13 cellular contexts compared by ENCODE assay signal in genomic region chr1:199029401-199029800, GRCh38.
DNase-seq lines count a peak whose midpoint lies in the region; ATAC-seq and TF ChIP-seq lines count a peak whose summit lies in the region.
"Had no signal": no experiment of that assay in that cellular context is flagged by ENCODE, and none has a peak within 500 bp of the region (broad histone marks: within the 10 kb centered on the region; RNA-seq: fewer than 3 reads in every experiment).

No MANE protein-coding gene starts in this region.

- no peak overlapping the region for H2AFZ ChIP-seq in PC-3 (ENCODE audit: low read length)

- no peaks in the 10 kb centered on the region for H3K27me3 ChIP-seq in PC-3 (ENCODE audit: low read length)
- no peaks in the 10 kb centered on the region for H3K27me3 ChIP-seq in thymus (ENCODE audit: control insufficient read depth, insufficient read depth)
- H3K27me3 ChIP-seq: ascending aorta had no signal

- H3K4me3 ChIP-seq in PC-3 (ENCODE audit: low read length), result no peak overlapping the region
- H3K4me3 ChIP-seq in thymus (ENCODE audit: low read length), result no peak overlapping the region
- H3K4me3 ChIP-seq: ascending aorta had no signal

- H3K9me3 Mint-ChIP-seq in natural killer cell treated with Interleukin-12 subunit alpha and Interleukin-12 subunit beta and Interleukin-15 and Interleukin-18, amount 100 ng/mL, for 72 hours, result peaks cover 18% of the 10 kb centered on the region
- H3K9me3 Mint-ChIP-seq in natural killer cell, result no peaks in the 10 kb centered on the region
- H3K9me3 Mint-ChIP-seq in chondrocyte (ENCODE audit: low read depth), result peaks cover 7% of the 10 kb centered on the region
- no peaks in the 10 kb centered on the region for H3K9me3 Mint-ChIP-seq in endothelial cell (ENCODE audit: unreplicated experiment)
- H3K9me3 Mint-ChIP-seq: activated T-cell treated with anti-CD3 and anti-CD28 coated beads, Interleukin-2, amount 50 U/mL, for 24 hours had no signal

- POLR2A ChIA-PET in PC-3 (lab: Charles Lee; ENCODE audit: unreplicated experiment), result no interaction called here

- H3K27ac ChIP-seq in PC-3 (ENCODE audit: low read length), result no peak overlapping the region
- peak overlapping the region; percentile 6 for H3K27ac ChIP-seq in thymus (ENCODE audit: low read depth)
- H3K27ac ChIP-seq: ascending aorta had no signal

- 40% methylated on average over 2 of the region's 2 CpGs for WGBS in thymus

- no peak overlapping the region for H3K9ac ChIP-seq in PC-3 (ENCODE audit: low read length)

- BruUV-seq in PC-3 (replicated peaks; lab: Mats Ljungman, UMichigan), result no TSS peak

- H4K20me1 ChIP-seq in PC-3 (ENCODE audit: low read length), result no peaks in the 10 kb centered on the region

- no peak overlapping the region for H3K4me2 ChIP-seq in PC-3 (ENCODE audit: low read length)

- peaks cover 39 to 50% of the 10 kb centered on the region in 2 donors for H3K4me1 Mint-ChIP-seq in natural killer cell treated with Interleukin-12 subunit alpha and Interleukin-12 subunit beta and Interleukin-15 and Interleukin-18, amount 100 ng/mL, for 72 hours (ENCODE audit: low read depth in 2 of 2)
- peaks cover 35 to 37% of the 10 kb centered on the region in 2 donors for H3K4me1 Mint-ChIP-seq in natural killer cell
- H3K4me1 Mint-ChIP-seq in chondrocyte (ENCODE audit: low read depth), result peaks cover 43% of the 10 kb centered on the region
- H3K4me1 Mint-ChIP-seq in endothelial cell (ENCODE audit: unreplicated experiment), result no peaks in the 10 kb centered on the region

- H3K9me2 ChIP-seq in PC-3 (replicated peaks; ENCODE audit: low read length), result no peaks in the 10 kb centered on the region

- H3K4me3 Mint-ChIP-seq in natural killer cell treated with Interleukin-12 subunit alpha and Interleukin-12 subunit beta and Interleukin-15 and Interleukin-18, amount 100 ng/mL, for 72 hours, result peak overlapping the region; percentile 40
- no peak overlapping the region for H3K4me3 Mint-ChIP-seq in natural killer cell
- H3K4me3 Mint-ChIP-seq in chondrocyte (ENCODE audit: unreplicated experiment), result no peak overlapping the region
- H3K4me3 Mint-ChIP-seq in endothelial cell (ENCODE audit: unreplicated experiment), result no peak overlapping the region
- H3K4me3 Mint-ChIP-seq: activated CD4-positive, alpha-beta T cell treated with anti-CD3 and anti-CD28 coated beads for 36 hours; activated T-cell treated with anti-CD3 and anti-CD28 coated beads, Interleukin-2, amount 50 U/mL, for 24 hours had no signal

- H3K9me3 ChIP-seq in PC-3 (ENCODE audit: low read length) (no peaks in the 10 kb centered on the region), thymus (ENCODE audit: control insufficient read depth) (no peaks in the 10 kb centered on the region)
- H3K9me3 ChIP-seq: ascending aorta had no signal

- no peaks in the 10 kb centered on the region for H3K36me3 ChIP-seq in PC-3 (ENCODE audit: low read depth, low read length)
- H3K36me3 ChIP-seq in thymus (ENCODE audit: control insufficient read depth, insufficient read depth), result no peaks in the 10 kb centered on the region
- H3K36me3 ChIP-seq: ascending aorta had no signal

- ATAC-seq in natural killer cell treated with Interleukin-12 subunit alpha and Interleukin-12 subunit beta and Interleukin-15 and Interleukin-18, amount 100 ng/mL, for 72 hours, result peak; percentile 13 to 22
- ATAC-seq in natural killer cell (no peak), PC-3 (no peak), HG02870 (IDR thresholded peaks at IDR 0.05; ENCODE audit: unreplicated experiment) (no peak)

- H3K27ac Mint-ChIP-seq in natural killer cell treated with Interleukin-12 subunit alpha and Interleukin-12 subunit beta and Interleukin-15 and Interleukin-18, amount 100 ng/mL, for 72 hours, result peak overlapping the region; percentile 61 to 96
- H3K27ac Mint-ChIP-seq in natural killer cell (peak overlapping the region in 1 of 2 donors; percentile 1), chondrocyte (ENCODE audit: unreplicated experiment) (peak overlapping the region; percentile 47), endothelial cell (ENCODE audit: unreplicated experiment) (no peak overlapping the region)
- H3K27ac Mint-ChIP-seq: activated CD4-positive, alpha-beta T cell treated with anti-CD3 and anti-CD28 coated beads for 36 hours; activated T-cell treated with anti-CD3 and anti-CD28 coated beads, Interleukin-2, amount 50 U/mL, for 24 hours had no signal

- H3K4me1 ChIP-seq in PC-3 (ENCODE audit: insufficient read depth, low read length) (no peaks in the 10 kb centered on the region; the same call in 1 of the 2 replicates), thymus (ENCODE audit: control insufficient read depth, insufficient read depth, low read length) (peaks cover 16% of the 10 kb centered on the region)
- H3K4me1 ChIP-seq: ascending aorta had no signal

- H3K36me3 Mint-ChIP-seq in natural killer cell treated with Interleukin-12 subunit alpha and Interleukin-12 subunit beta and Interleukin-15 and Interleukin-18, amount 100 ng/mL, for 72 hours, result peaks cover 49% of the 10 kb centered on the region
- H3K36me3 Mint-ChIP-seq in natural killer cell, result no peaks in the 10 kb centered on the region
- peaks cover 1% of the 10 kb centered on the region for H3K36me3 Mint-ChIP-seq in chondrocyte (ENCODE audit: low read depth)
- no peaks in the 10 kb centered on the region for H3K36me3 Mint-ChIP-seq in endothelial cell (ENCODE audit: low read depth, unreplicated experiment)

- no peaks in the 10 kb centered on the region for H3K79me2 ChIP-seq in PC-3 (ENCODE audit: low read length)

- H3F3A ChIP-seq in PC-3 (ENCODE audit: low read length, unreplicated experiment), result no peaks in the 10 kb centered on the region

- CTCF ChIA-PET in PC-3 (lab: Charles Lee), result no interaction called here

- intact Hi-C loops in natural killer cell (cut with micrococcal nuclease), result no loop called here
- intact Hi-C loops in PC-3 (cut with micrococcal nuclease), result no loop called here

- no peak for TF ChIP-seq CTCF in natural killer cell (IDR thresholded peaks at IDR 0.05)
- TF ChIP-seq CTCF in PC-3 (conservative IDR thresholded peaks at IDR 0.05; ENCODE audit: low read depth, low read length), result no peak
- no peak for TF ChIP-seq CTCF in chondrocyte (IDR thresholded peaks at IDR 0.05)
- no peak for TF ChIP-seq CTCF in endothelial cell (IDR thresholded peaks at IDR 0.05; ENCODE audit: unreplicated experiment)

- DNase-seq in natural killer cell treated with Interleukin-12 subunit alpha and Interleukin-12 subunit beta and Interleukin-15 and Interleukin-18, amount 100 ng/mL, for 72 hours (ENCODE audit: low spot score), result no peak
- DNase-seq in natural killer cell, result no peak
- DNase-seq in PC-3, result peak; percentile 44
- DNase-seq in chondrocyte (ENCODE audit: low spot score), result no peak
- DNase-seq in endothelial cell (ENCODE audit: low spot score), result no peak
- no peak for DNase-seq in GDM1 (lab: John Stamatoyannopoulos, UW)
- DNase-seq: activated CD4-positive, alpha-beta T cell treated with anti-CD3 and anti-CD28 coated beads for 36 hours; activated T-cell treated with anti-CD3 and anti-CD28 coated beads, Interleukin-2, amount 50 U/mL, for 24 hours; NCI-H187; small intestine had no signal

- no peaks in the 10 kb centered on the region for H3K27me3 Mint-ChIP-seq in natural killer cell treated with Interleukin-12 subunit alpha and Interleukin-12 subunit beta and Interleukin-15 and Interleukin-18, amount 100 ng/mL, for 72 hours
- H3K27me3 Mint-ChIP-seq in natural killer cell (ENCODE audit: low read depth in 2 of 2), result peaks cover 0 to 10% of the 10 kb centered on the region in 2 donors
- H3K27me3 Mint-ChIP-seq in chondrocyte (ENCODE audit: low read depth), result no peaks in the 10 kb centered on the region
- peaks cover 2% of the 10 kb centered on the region for H3K27me3 Mint-ChIP-seq in endothelial cell (ENCODE audit: unreplicated experiment)
- H3K27me3 Mint-ChIP-seq: activated CD4-positive, alpha-beta T cell treated with anti-CD3 and anti-CD28 coated beads for 36 hours; activated T-cell treated with anti-CD3 and anti-CD28 coated beads, Interleukin-2, amount 50 U/mL, for 24 hours had no signal

Comparison
In these comparisons a context has a peak if more than half of its experiments do, and no peak if none do; other contexts are left out.
1. ATAC-seq: peak in natural killer cell treated with Interleukin-12 subunit alpha and Interleukin-12 subunit beta and Interleukin-15 and Interleukin-18, amount 100 ng/mL, for 72 hours (2 of 2); none in natural killer cell (0 of 3), PC-3 (single experiment) and HG02870 (single experiment).